Comparison of ENCODE assay signal across 14 cellular contexts in genomic region chr16:57846078-57846697, GRCh38. TPM values are rescaled to one million over a fixed set of nuclear protein-coding genes. Genes with fewer than 3 reads are reported as not detected.
DNase-seq lines count a peak whose midpoint lies in the region; ATAC-seq and TF ChIP-seq lines count a peak whose summit lies in the region.
"Had no signal": no experiment of that assay in that cellular context is flagged by ENCODE, and none has a peak within 500 bp of the region (broad histone marks: within the 10 kb centered on the region; RNA-seq: fewer than 3 reads in every experiment).

No MANE protein-coding gene starts in this region.

- H3K4me1 ChIP-seq in Caco-2: peaks cover 19% of the 10 kb centered on the region
- no peaks in the 10 kb centered on the region for H3K4me1 ChIP-seq in Loucy (ENCODE audit: insufficient read depth, low read length, poor library complexity, severe bottlenecking)

- TF ChIP-seq CTCF in Caco-2 (IDR thresholded peaks at IDR 0.05; ENCODE audit: insufficient read depth in 1 of 2, low read depth in 1 of 2, low read length in 1 of 2, severe bottlenecking in 1 of 2, unreplicated experiment in 1 of 2): no peak
- no peak for TF ChIP-seq CTCF in Loucy (conservative IDR thresholded peaks at IDR 0.05; ENCODE audit: low read length)

- H3K4me2 ChIP-seq in Loucy (ENCODE audit: low read depth, low read length, poor library complexity, severe bottlenecking): no peak overlapping the region

- H3F3A ChIP-seq in Loucy (ENCODE audit: low read depth): no peaks in the 10 kb centered on the region

- H3K36me3 Mint-ChIP-seq in Caco-2 (ENCODE audit: insufficient read depth, unreplicated experiment): no peaks in the 10 kb centered on the region
- H3K36me3 Mint-ChIP-seq: activated naive CD8-positive, alpha-beta T cell; stimulated activated naive B cell treated with anti-CD40 and anti-IgM and Interleukin-4, amounts not matched to agents 10 μg/mL and 1 μg/mL and 100 μg/mL, for 72 hours had no signal

- DNase-seq in Caco-2 (peak; percentile 71 to 76), SK-N-DZ (ENCODE audit: low spot score) (peak; percentile 37), kidney tubule cell (ENCODE audit: low spot score) (peak; percentile 61), hepatic stellate cell (ENCODE audit: low spot score) (no peak)
- DNase-seq: DMS53; GM23248; hypothalamus; SIG-M5; stimulated activated naive B cell treated with anti-CD40 and anti-IgM and Interleukin-4, amounts not matched to agents 10 μg/mL and 1 μg/mL and 100 μg/mL, for 72 hours had no signal

- ATAC-seq in GM19395 (IDR thresholded peaks at IDR 0.05; ENCODE audit: unreplicated experiment): no peak
- no peak for ATAC-seq in HG03097 (IDR thresholded peaks at IDR 0.05; ENCODE audit: low FRiP score, unreplicated experiment)
- ATAC-seq in HG02588 (IDR thresholded peaks at IDR 0.05; ENCODE audit: unreplicated experiment): no peak

- H3K4me3 ChIP-seq in Caco-2 (ENCODE audit: low read depth, low read length) (no peak overlapping the region), Loucy (ENCODE audit: low read length, poor library complexity, severe bottlenecking) (no peak overlapping the region)
- H3K4me3 ChIP-seq: GM23248 had no signal

- H3K36me3 ChIP-seq in Caco-2 (ENCODE audit: control insufficient read depth, insufficient read depth, low read length) (no peaks in the 10 kb centered on the region), Loucy (ENCODE audit: insufficient read depth, low read length) (no peaks in the 10 kb centered on the region)

- peaks cover 16% of the 10 kb centered on the region for H3K4me1 Mint-ChIP-seq in Caco-2 (ENCODE audit: low read depth, unreplicated experiment)
- H3K4me1 Mint-ChIP-seq: stimulated activated naive B cell treated with anti-CD40 and anti-IgM and Interleukin-4, amounts not matched to agents 10 μg/mL and 1 μg/mL and 100 μg/mL, for 72 hours had no signal

- H3K4me3 Mint-ChIP-seq in Caco-2 (ENCODE audit: unreplicated experiment): peak overlapping the region; percentile 18
- H3K4me3 Mint-ChIP-seq: activated naive CD8-positive, alpha-beta T cell; stimulated activated naive B cell treated with anti-CD40 and anti-IgM and Interleukin-4, amounts not matched to agents 10 μg/mL and 1 μg/mL and 100 μg/mL, for 72 hours had no signal

- no peaks in the 10 kb centered on the region for H3K79me2 ChIP-seq in Loucy (ENCODE audit: insufficient read depth, low read length)

- no peak overlapping the region for H3K9ac ChIP-seq in Loucy (ENCODE audit: low read depth, low read length, poor library complexity, severe bottlenecking)
- H3K9ac ChIP-seq: GM23248 had no signal

- no peaks in the 10 kb centered on the region for H3K9me3 ChIP-seq in Caco-2
- H3K9me3 ChIP-seq in Loucy (ENCODE audit: insufficient read depth, low read depth, low read length): no peaks in the 10 kb centered on the region

- intact Hi-C loops in Caco-2 (cut with micrococcal nuclease; ENCODE audit: unreplicated experiment): no loop called here

- no peaks in the 10 kb centered on the region for H3K9me3 Mint-ChIP-seq in Caco-2 (ENCODE audit: unreplicated experiment)
- H3K9me3 Mint-ChIP-seq: stimulated activated naive B cell treated with anti-CD40 and anti-IgM and Interleukin-4, amounts not matched to agents 10 μg/mL and 1 μg/mL and 100 μg/mL, for 72 hours had no signal

- no peaks in the 10 kb centered on the region for H3K27me3 Mint-ChIP-seq in Caco-2 (ENCODE audit: insufficient read depth, unreplicated experiment)
- H3K27me3 Mint-ChIP-seq: activated naive CD8-positive, alpha-beta T cell had no signal

- POLR2A ChIA-PET in Caco-2 (lab: Charles Lee): interaction anchor here (0.8 kb wide), 1 partner anchor 30 kb away, joined by 3 read pairs; no protein-coding TSS in a partner anchor

- no peaks in the 10 kb centered on the region for H3K9me2 ChIP-seq in Loucy (replicated peaks; ENCODE audit: low read depth, low read length)

- H4K20me1 ChIP-seq in Loucy (ENCODE audit: insufficient read depth, low read length, poor library complexity, severe bottlenecking): no peaks in the 10 kb centered on the region

- peak overlapping the region; percentile 0 for H3K27ac Mint-ChIP-seq in Caco-2 (ENCODE audit: unreplicated experiment)
- H3K27ac Mint-ChIP-seq: activated naive CD8-positive, alpha-beta T cell; stimulated activated naive B cell treated with anti-CD40 and anti-IgM and Interleukin-4, amounts not matched to agents 10 μg/mL and 1 μg/mL and 100 μg/mL, for 72 hours had no signal

- H3K27me3 ChIP-seq in Caco-2 (replicated peaks; ENCODE audit: control insufficient read depth, insufficient read depth, low read length) (no peaks in the 10 kb centered on the region), Loucy (ENCODE audit: insufficient read depth, low read length, poor library complexity, severe bottlenecking) (no peaks in the 10 kb centered on the region)

- H2AFZ ChIP-seq in Loucy (ENCODE audit: low read length): peak overlapping the region; percentile 34; the same call in 1 of the 2 replicates
- H2AFZ ChIP-seq: GM23248 had no signal

- no TSS peak for BruUV-seq in Caco-2 (replicated peaks; lab: Mats Ljungman, UMichigan)

- CTCF ChIA-PET in Caco-2 (lab: Charles Lee): interaction anchor here (0.6 to 0.9 kb wide), 2 partner anchors 17 to 52 kb away, joined by 3 read pairs; no protein-coding TSS in a partner anchor

RNA-seq across cellular contexts. Expression of gene KIFC3, which starts 43.9 kb away (rescaled TPM):
- total RNA-seq in Caco-2 (2022): 103 and 108 TPM in 2 replicates
- polyA plus RNA-seq in SK-N-DZ (2014; cell fraction: cytosol; rRNA removed): 0.64 and 0.89 TPM in 2 replicates
- polyA plus RNA-seq in SK-N-DZ (2014; cell fraction: nucleus; rRNA removed): 2.8 and 5.1 TPM in 2 replicates
